In the genomic region with DNA sequence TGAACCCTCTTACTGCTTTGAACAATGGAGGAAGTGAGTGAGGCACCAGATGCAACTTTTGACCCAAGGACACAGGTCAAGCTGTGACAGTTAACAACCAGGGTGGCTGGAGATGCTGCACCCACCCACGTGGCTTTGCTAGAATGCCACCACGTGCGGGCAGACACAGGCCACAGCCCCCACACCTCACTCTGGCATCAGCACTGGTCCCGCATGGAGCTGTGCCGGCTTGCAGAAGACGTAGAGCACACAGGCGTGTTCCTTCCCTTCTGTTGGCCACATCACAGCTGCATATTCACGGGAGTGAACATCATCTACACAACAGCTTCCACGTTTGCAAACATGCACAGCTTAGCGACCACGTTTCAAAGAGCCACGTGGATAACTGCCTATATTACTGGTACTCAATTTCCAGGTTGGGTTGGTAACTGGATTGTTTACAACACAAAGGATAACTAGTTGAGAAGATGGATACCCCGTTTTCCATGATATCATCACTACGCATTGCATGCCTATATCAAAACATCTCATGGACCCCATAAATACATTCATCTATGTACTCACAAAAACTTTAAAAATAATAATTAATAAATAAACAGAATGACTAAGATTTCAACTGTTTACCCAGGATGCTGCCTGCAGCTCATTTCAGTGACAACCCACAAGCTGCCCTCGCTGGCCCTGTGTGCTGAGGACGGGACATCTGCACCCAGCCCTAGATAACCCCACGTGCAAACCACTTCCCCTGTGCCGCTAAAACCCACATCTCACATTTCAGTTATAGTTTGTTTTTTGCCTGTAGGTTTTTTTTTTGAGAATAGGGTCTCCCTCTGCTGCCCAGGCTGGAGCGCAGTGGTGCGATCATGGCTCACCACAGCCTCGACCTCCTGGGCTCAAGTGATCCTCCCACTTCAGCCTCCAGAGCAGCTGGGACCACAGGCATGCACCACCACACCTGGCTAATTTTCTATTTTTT, we compare ENCODE assay signal across 1 cellular context.
TF ChIP-seq lines count a peak whose summit lies in the region.

No MANE protein-coding gene starts in this region.

TF ChIP-seq in GM12878, 131 proteins besides CTCF, POLR2A, EP300 and RAD21 (continued from another document):
- TF ChIP-seq, protein P1, sequence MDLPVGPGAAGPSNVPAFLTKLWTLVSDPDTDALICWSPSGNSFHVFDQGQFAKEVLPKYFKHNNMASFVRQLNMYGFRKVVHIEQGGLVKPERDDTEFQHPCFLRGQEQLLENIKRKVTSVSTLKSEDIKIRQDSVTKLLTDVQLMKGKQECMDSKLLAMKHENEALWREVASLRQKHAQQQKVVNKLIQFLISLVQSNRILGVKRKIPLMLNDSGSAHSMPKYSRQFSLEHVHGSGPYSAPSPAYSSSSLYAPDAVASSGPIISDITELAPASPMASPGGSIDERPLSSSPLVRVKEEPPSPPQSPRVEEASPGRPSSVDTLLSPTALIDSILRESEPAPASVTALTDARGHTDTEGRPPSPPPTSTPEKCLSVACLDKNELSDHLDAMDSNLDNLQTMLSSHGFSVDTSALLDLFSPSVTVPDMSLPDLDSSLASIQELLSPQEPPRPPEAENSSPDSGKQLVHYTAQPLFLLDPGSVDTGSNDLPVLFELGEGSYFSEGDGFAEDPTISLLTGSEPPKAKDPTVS (IDR thresholded peaks at IDR 0.05; ENCODE audit: low read depth, low read length), result no peak
- TF ChIP-seq MYB (IDR thresholded peaks at IDR 0.05; ENCODE audit: borderline replicate concordance, low read depth, low read length) (no peak), HCFC1 (IDR thresholded peaks at IDR 0.05; ENCODE audit: low read length) (no peak), BACH1 (IDR thresholded peaks at IDR 0.05; ENCODE audit: borderline replicate concordance) (no peak), SPI1 (IDR thresholded peaks at IDR 0.05; ENCODE audit: borderline replicate concordance, insufficient read depth, low read depth, low read length) (peak; percentile 40; the same call in 1 of the 2 replicates), POLR2AphosphoS2 (IDR thresholded peaks at IDR 0.05; ENCODE audit: low read depth, low read length) (no peak), RUNX3 (IDR thresholded peaks at IDR 0.05; ENCODE audit: low read length) (peak; percentile 62)
- TF ChIP-seq, protein P2, sequence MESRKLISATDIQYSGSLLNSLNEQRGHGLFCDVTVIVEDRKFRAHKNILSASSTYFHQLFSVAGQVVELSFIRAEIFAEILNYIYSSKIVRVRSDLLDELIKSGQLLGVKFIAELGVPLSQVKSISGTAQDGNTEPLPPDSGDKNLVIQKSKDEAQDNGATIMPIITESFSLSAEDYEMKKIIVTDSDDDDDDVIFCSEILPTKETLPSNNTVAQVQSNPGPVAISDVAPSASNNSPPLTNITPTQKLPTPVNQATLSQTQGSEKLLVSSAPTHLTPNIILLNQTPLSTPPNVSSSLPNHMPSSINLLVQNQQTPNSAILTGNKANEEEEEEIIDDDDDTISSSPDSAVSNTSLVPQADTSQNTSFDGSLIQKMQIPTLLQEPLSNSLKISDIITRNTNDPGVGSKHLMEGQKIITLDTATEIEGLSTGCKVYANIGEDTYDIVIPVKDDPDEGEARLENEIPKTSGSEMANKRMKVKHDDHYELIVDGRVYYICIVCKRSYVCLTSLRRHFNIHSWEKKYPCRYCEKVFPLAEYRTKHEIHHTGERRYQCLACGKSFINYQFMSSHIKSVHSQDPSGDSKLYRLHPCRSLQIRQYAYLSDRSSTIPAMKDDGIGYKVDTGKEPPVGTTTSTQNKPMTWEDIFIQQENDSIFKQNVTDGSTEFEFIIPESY (IDR thresholded peaks at IDR 0.05), result no peak
